ENCODE assay signal across 25 cellular contexts in genomic region chr16:49788936-49789335, GRCh38.
DNase-seq lines count a peak whose midpoint lies in the region; ATAC-seq, FAIRE-seq and TF ChIP-seq lines count a peak whose summit lies in the region.
"Had no signal": no experiment of that assay in that cellular context is flagged by ENCODE, and none has a peak within 500 bp of the region (broad histone marks: within the 10 kb centered on the region; RNA-seq: fewer than 3 reads in every experiment).

No MANE protein-coding gene starts in this region.

- H3K4me1 Mint-ChIP-seq in brain: peaks cover 60% of the 10 kb centered on the region
- H3K4me1 Mint-ChIP-seq in natural killer cell: no peaks in the 10 kb centered on the region
- H3K4me1 Mint-ChIP-seq: activated CD4-positive, alpha-beta T cell treated with anti-CD3 and anti-CD28 coated beads for 36 hours; memory B cell had no signal

- H3K4me3 Mint-ChIP-seq in brain (peak overlapping the region in 3 of 5 experiments; percentile 7 to 47 (median 44)), natural killer cell (no peak overlapping the region)
- H3K4me3 Mint-ChIP-seq: activated CD4-positive, alpha-beta T cell treated with anti-CD3 and anti-CD28 coated beads for 36 hours; dendritic cell treated with granulocyte-macrophage colony-stimulating factor and Interleukin-4, amounts not matched to agents 40 ng/mL and 50 ng/mL, for 4 days; memory B cell had no signal

- intact Hi-C loops in left ventricle myocardium superior (cut with micrococcal nuclease): no loop called here
- intact Hi-C loops in upper lobe of right lung (cut with DNase I): no loop called here
- intact Hi-C loops in natural killer cell (cut with micrococcal nuclease): no loop called here

- H3K36me3 Mint-ChIP-seq in brain (peaks cover 19% of the 10 kb centered on the region), natural killer cell (no peaks in the 10 kb centered on the region)
- H3K36me3 Mint-ChIP-seq: memory B cell had no signal

- in situ Hi-C loops in G401 (cut with HindIII; ENCODE audit: low sequenced_read_pairs): no loop called here

- H3K4me1 ChIP-seq in rectal smooth muscle tissue (ENCODE audit: control insufficient read depth, insufficient read depth, low read length) (peaks cover 3% of the 10 kb centered on the region), upper lobe of right lung (no peaks in the 10 kb centered on the region)
- H3K4me1 ChIP-seq: right lobe of liver, SJSA1 had no signal

- peak; percentile 40 for ATAC-seq in left ventricle myocardium superior
- ATAC-seq in upper lobe of right lung: no peak
- ATAC-seq in natural killer cell: no peak
- ATAC-seq: activated CD4-positive, alpha-beta T cell treated with anti-CD3 and anti-CD28 coated beads for 36 hours; K562; right lobe of liver had no signal

- H3K9me3 Mint-ChIP-seq in brain (peaks cover 0 to 5% (median 0%) of the 10 kb centered on the region in 5 experiments), natural killer cell (no peaks in the 10 kb centered on the region)
- H3K9me3 Mint-ChIP-seq: dendritic cell treated with granulocyte-macrophage colony-stimulating factor and Interleukin-4, amounts not matched to agents 40 ng/mL and 50 ng/mL, for 4 days; memory B cell had no signal

- no peaks in the 10 kb centered on the region for H3K27me3 ChIP-seq in rectal smooth muscle tissue (ENCODE audit: control insufficient read depth, insufficient read depth, low read length)
- H3K27me3 ChIP-seq in upper lobe of right lung: no peaks in the 10 kb centered on the region
- H3K27me3 ChIP-seq: heart left ventricle, right lobe of liver, SJSA1 had no signal

- TF ChIP-seq POLR2A in GM12891 (IDR thresholded peaks at IDR 0.05; ENCODE audit: low read depth, low read length): no peak

- H3K36me3 ChIP-seq in rectal smooth muscle tissue (ENCODE audit: control insufficient read depth, insufficient read depth, low read length) (no peaks in the 10 kb centered on the region), upper lobe of right lung (no peaks in the 10 kb centered on the region)
- H3K36me3 ChIP-seq: heart left ventricle, right lobe of liver, SJSA1 had no signal

- H3K9ac ChIP-seq in rectal smooth muscle tissue (ENCODE audit: low read length): no peak overlapping the region

- FAIRE-seq in GM12891 (lab: Jason Lieb, UNC): no peak
- FAIRE-seq: H1, islet of Langerhans, K562 had no signal

- TF ChIP-seq CTCF in brain (conservative IDR thresholded peaks at IDR 0.05) (no peak), upper lobe of right lung (IDR thresholded peaks at IDR 0.05) (no peak), natural killer cell (IDR thresholded peaks at IDR 0.05) (no peak)

- H3K27ac ChIP-seq in rectal smooth muscle tissue (ENCODE audit: low read depth, low read length) (peak overlapping the region; percentile 53), upper lobe of right lung (peak overlapping the region; percentile 30)
- H3K27ac ChIP-seq: epithelial cell of prostate, right lobe of liver, SJSA1 had no signal

- H3K9me3 ChIP-seq in upper lobe of right lung: no peaks in the 10 kb centered on the region
- H3K9me3 ChIP-seq: heart left ventricle, right lobe of liver, SJSA1 had no signal

- H3K27ac Mint-ChIP-seq in brain (peak overlapping the region; percentile 8 to 92 (median 85)), natural killer cell (no peak overlapping the region)
- H3K27ac Mint-ChIP-seq: activated CD4-positive, alpha-beta T cell treated with anti-CD3 and anti-CD28 coated beads for 36 hours; dendritic cell treated with granulocyte-macrophage colony-stimulating factor and Interleukin-4, amounts not matched to agents 40 ng/mL and 50 ng/mL, for 4 days; memory B cell had no signal

- H3K4me3 ChIP-seq in rectal smooth muscle tissue (ENCODE audit: low read length) (no peak overlapping the region), upper lobe of right lung (no peak overlapping the region)
- H3K4me3 ChIP-seq: heart left ventricle, K562, right lobe of liver, SJSA1 had no signal

- DNase-seq in left ventricle myocardium superior (no peak), upper lobe of right lung (no peak), G401 (ENCODE audit: low spot score) (no peak), DMS79 treated with DMSO at 0.1 percent for 48 hours (lab: John Stamatoyannopoulos, UW) (no peak), natural killer cell (no peak), GM12891 (ENCODE audit: insufficient read length, low spot score) (no peak)
- DNase-seq: activated CD4-positive, alpha-beta T cell treated with anti-CD3 and anti-CD28 coated beads for 36 hours; activated gamma-delta T cell; DMS 273 treated with DMSO at 0.1 percent for 48 hours; NCI-H2029 treated with DMSO at 0.1 percent for 48 hours; NCI-H524; OCI-M1; right lobe of liver; stimulated activated CD4-positive, alpha-beta T cell treated with anti-CD3 and anti-CD28 coated beads, Interleukin-4, amount 100 ng/mL, for 1 hour; T-helper 9 cell had no signal

- peaks cover 2% of the 10 kb centered on the region for H3K27me3 Mint-ChIP-seq in brain
- no peaks in the 10 kb centered on the region for H3K27me3 Mint-ChIP-seq in natural killer cell (ENCODE audit: low read depth in 2 of 2)
- H3K27me3 Mint-ChIP-seq: activated CD4-positive, alpha-beta T cell treated with anti-CD3 and anti-CD28 coated beads for 36 hours; dendritic cell treated with granulocyte-macrophage colony-stimulating factor and Interleukin-4, amounts not matched to agents 40 ng/mL and 50 ng/mL, for 4 days had no signal

TF ChIP-seq in GM12891, 5 proteins besides CTCF, POLR2A, EP300 and RAD21:
- TF ChIP-seq SPI1 (IDR thresholded peaks at IDR 0.05; ENCODE audit: low read depth, low read length): no peak
- TF ChIP-seq POU2F2 (IDR thresholded peaks at IDR 0.05; ENCODE audit: low read depth, low read length): no peak

Comparison
In these comparisons a context has a peak if more than half of its experiments do, and no peak if none do; other contexts are left out.
1. H3K27ac Mint-ChIP-seq: peak in brain (5 of 5); none in natural killer cell (0 of 2).